In the genomic region with DNA sequence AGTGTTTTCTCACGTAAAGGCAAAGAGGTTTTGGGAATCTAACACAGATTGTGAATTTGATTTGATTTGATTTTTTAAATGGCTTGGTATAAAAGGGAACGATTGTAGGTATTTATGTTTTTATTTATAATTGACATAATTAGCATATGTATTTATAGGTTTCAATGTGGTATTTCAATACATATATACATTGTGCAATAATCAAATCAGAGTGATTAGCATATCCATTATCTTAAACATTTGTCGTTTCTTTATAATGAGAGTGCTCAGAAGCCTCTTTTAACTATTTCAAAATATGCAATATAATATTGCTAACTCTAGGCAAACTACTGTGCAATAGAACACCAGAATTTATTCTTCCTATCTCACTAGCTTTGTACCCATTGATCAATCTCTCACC, we compare ENCODE assay signal across 7 cellular contexts. TPM values are rescaled to one million over a fixed set of nuclear protein-coding genes. Genes with fewer than 3 reads are reported as not detected.
"Had no signal": no experiment of that assay in that cellular context is flagged by ENCODE, and none has a peak within 500 bp of the region (broad histone marks: within the 10 kb centered on the region; RNA-seq: fewer than 3 reads in every experiment).

No MANE protein-coding gene starts in this region.

- H3K4me3 Mint-ChIP-seq: IgD-negative memory B cell had no signal

- H3K9ac ChIP-seq: KMS-11 had no signal

- H3K27me3 Mint-ChIP-seq: IgD-negative memory B cell had no signal

- H3K27ac Mint-ChIP-seq: IgD-negative memory B cell had no signal

- H3K4me1 Mint-ChIP-seq: IgD-negative memory B cell had no signal

- FAIRE-seq: HTR-8/SVneo had no signal

- H3K36me3 Mint-ChIP-seq: IgD-negative memory B cell had no signal

- H3K27ac ChIP-seq: HL-60, KMS-11 had no signal

- H3K4me2 ChIP-seq: KMS-11 had no signal

- DNase-seq: KBM-7, KG1 had no signal

RNA-seq across cellular contexts. Expression of a gene that starts 35.1 kb away (rescaled TPM):
- total RNA-seq: HT-29 had no signal
- polyA plus RNA-seq: IgD-negative memory B cell had no signal
